23 cellular contexts compared by ENCODE assay signal in the genomic region with DNA sequence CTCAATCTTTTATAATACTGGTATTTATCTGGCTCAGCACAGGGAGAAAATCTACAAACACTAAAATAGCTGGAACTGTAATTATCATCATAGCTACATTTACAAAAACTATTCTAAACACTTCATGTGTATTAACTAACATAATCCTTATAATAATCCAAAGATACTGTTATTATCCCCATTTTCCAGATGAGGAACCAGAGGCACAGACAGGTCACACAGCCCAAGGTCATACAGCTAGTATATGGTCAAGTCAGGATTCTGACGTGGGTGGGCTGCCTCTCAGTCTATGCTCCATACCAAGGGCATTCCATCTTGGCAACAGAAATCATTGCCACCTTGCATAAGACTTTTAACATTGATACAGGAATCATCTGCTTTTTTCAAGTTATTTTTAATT. TPM values are rescaled to one million over a fixed set of nuclear protein-coding genes. Genes with fewer than 3 reads are reported as not detected.
"Had no signal": no experiment of that assay in that cellular context is flagged by ENCODE, and none has a peak within 500 bp of the region (broad histone marks: within the 10 kb centered on the region; RNA-seq: fewer than 3 reads in every experiment).

No MANE protein-coding gene starts in this region.

- H3K27ac ChIP-seq: coronary artery, gastrocnemius medialis, lower lobe of right lung, pancreas, tibial nerve, upper lobe of right lung, vagina had no signal

- H3K4me1 Mint-ChIP-seq: naive thymus-derived CD8-positive, alpha-beta T cell; stimulated activated memory B cell treated with anti-CD40 and anti-IgM and Interleukin-4, amounts not matched to agents 10 μg/mL and 1 μg/mL and 100 μg/mL, for 72 hours had no signal

- H3K4me3 ChIP-seq: coronary artery, gastrocnemius medialis, lower lobe of right lung, pancreas, thoracic aorta, tibial nerve, upper lobe of right lung, vagina had no signal

- DNase-seq: dermis blood vessel endothelial cell; effector memory CD4-positive, alpha-beta T cell; foreskin fibroblast; gastrocnemius medialis; head of caudate nucleus; left ventricle myocardium superior; lower lobe of right lung; naive thymus-derived CD8-positive, alpha-beta T cell; nephron progenitor cell; nucleus accumbens; pancreas; stimulated activated CD4-positive, alpha-beta T cell treated with anti-CD3 and anti-CD28 coated beads, Interleukin-4, amount 100 ng/mL, for 4 hours; stimulated activated naive CD8-positive, alpha-beta T cell treated with anti-CD3 and anti-CD28 coated beads, Interleukin-15, Interleukin-2, amounts not matched to agents 100 U/mL and 50 U/mL, for 24 hours; upper lobe of right lung had no signal

- H3K36me3 ChIP-seq: gastrocnemius medialis, lower lobe of right lung, pancreas, thoracic aorta, tibial nerve, upper lobe of right lung, vagina had no signal

- H3K36me3 Mint-ChIP-seq: naive thymus-derived CD8-positive, alpha-beta T cell; stimulated activated memory B cell treated with anti-CD40 and anti-IgM and Interleukin-4, amounts not matched to agents 10 μg/mL and 1 μg/mL and 100 μg/mL, for 72 hours had no signal

- FAIRE-seq: endometrium, keratinocyte, pancreas had no signal

- H3K9me3 Mint-ChIP-seq: naive thymus-derived CD8-positive, alpha-beta T cell; nephron progenitor cell; stimulated activated memory B cell treated with anti-CD40 and anti-IgM and Interleukin-4, amounts not matched to agents 10 μg/mL and 1 μg/mL and 100 μg/mL, for 72 hours had no signal

- H3K27me3 Mint-ChIP-seq: progenitor cell of endocrine pancreas had no signal

- H3K9me3 ChIP-seq: gastrocnemius medialis, lower lobe of right lung, pancreas, thoracic aorta, tibial nerve, upper lobe of right lung, vagina had no signal

- H3K27ac Mint-ChIP-seq: naive thymus-derived CD8-positive, alpha-beta T cell; nephron progenitor cell; progenitor cell of endocrine pancreas; stimulated activated memory B cell treated with anti-CD40 and anti-IgM and Interleukin-4, amounts not matched to agents 10 μg/mL and 1 μg/mL and 100 μg/mL, for 72 hours had no signal

- H3K27me3 ChIP-seq: gastrocnemius medialis, pancreas, tibial nerve, upper lobe of right lung, vagina had no signal

- H3K4me3 Mint-ChIP-seq: naive thymus-derived CD8-positive, alpha-beta T cell; nephron progenitor cell; stimulated activated memory B cell treated with anti-CD40 and anti-IgM and Interleukin-4, amounts not matched to agents 10 μg/mL and 1 μg/mL and 100 μg/mL, for 72 hours had no signal

- ATAC-seq: gastrocnemius medialis; left ventricle myocardium superior; lower lobe of right lung; naive thymus-derived CD8-positive, alpha-beta T cell; pancreas; sciatic nerve; stimulated activated memory B cell treated with anti-CD40 and anti-IgM and Interleukin-4, amounts not matched to agents 10 μg/mL and 1 μg/mL and 100 μg/mL, for 72 hours; stimulated activated naive CD8-positive, alpha-beta T cell treated with anti-CD3 and anti-CD28 coated beads, Interleukin-15, Interleukin-2, amounts not matched to agents 100 U/mL and 50 U/mL, for 24 hours; upper lobe of right lung had no signal

RNA-seq across cellular contexts. Expression of gene FERMT2, which starts 11.4 kb away (rescaled TPM):
- polyA plus RNA-seq: naive thymus-derived CD8-positive, alpha-beta T cell had no signal
